25 cellular contexts compared by ENCODE assay signal in the genomic region with DNA sequence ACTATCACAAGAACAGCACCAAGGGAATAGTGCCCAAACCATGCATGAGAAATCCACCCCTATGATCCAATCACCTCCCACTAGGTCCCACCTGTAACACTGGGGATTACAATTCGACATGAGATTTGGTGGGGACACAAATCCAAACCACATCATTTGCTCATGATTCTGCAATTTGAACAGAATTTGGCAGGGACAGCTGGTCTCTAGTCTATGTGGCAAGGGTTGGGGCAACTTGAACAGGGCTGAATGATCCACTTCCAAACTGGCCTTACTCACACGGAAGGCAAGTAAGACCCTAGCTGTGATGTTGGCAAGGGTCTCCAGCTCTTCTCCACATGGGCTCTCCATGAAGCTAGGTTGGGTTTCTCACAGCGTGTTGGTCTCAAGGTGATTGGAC. TPM values are rescaled to one million over a fixed set of nuclear protein-coding genes. Genes with fewer than 3 reads are reported as not detected.
"Had no signal": no experiment of that assay in that cellular context is flagged by ENCODE, and none has a peak within 500 bp of the region (broad histone marks: within the 10 kb centered on the region; RNA-seq: fewer than 3 reads in every experiment).

No MANE protein-coding gene starts in this region.

- H3K36me3 ChIP-seq: neutrophil, ovary, suprapubic skin, thyroid gland had no signal

- H3K27me3 ChIP-seq: hepatocyte, neutrophil, ovary, suprapubic skin, thyroid gland had no signal

- ATAC-seq: left cardiac atrium; left ventricle myocardium superior; naive thymus-derived CD4-positive, alpha-beta T cell; right cardiac atrium; stimulated activated effector memory CD8-positive, alpha-beta T cell treated with anti-CD3 and anti-CD28 coated beads, Interleukin-12 subunit alpha, Interleukin-12 subunit beta, amount 100 ng/mL, for 72 hours; stimulated activated naive CD8-positive, alpha-beta T cell treated with anti-CD3 and anti-CD28 coated beads, Interleukin-15, Interleukin-2, amounts not matched to agents 100 U/mL and 50 U/mL, for 24 hours had no signal

- H3K27ac ChIP-seq: coronary artery, hepatocyte, neutrophil, ovary, suprapubic skin, thyroid gland had no signal

- H3K79me2 ChIP-seq: hepatocyte had no signal

- H3K9me3 ChIP-seq: neutrophil, ovary, suprapubic skin, thyroid gland had no signal

- FAIRE-seq: endothelial cell of umbilical vein, kidney, urothelium cell line had no signal

- H3K4me2 ChIP-seq: hepatocyte had no signal

- H3K4me3 ChIP-seq: coronary artery, hepatocyte, lung, ovary, suprapubic skin, thyroid gland had no signal

- DNase-seq: effector CD4-positive, alpha-beta T cell; endodermal cell; erythroblast; foreskin melanocyte; head of caudate nucleus; kidney; left cardiac atrium; left ventricle myocardium superior; mesendoderm; naive thymus-derived CD4-positive, alpha-beta T cell; nephron progenitor cell; ovary; right cardiac atrium; stimulated activated CD4-positive, alpha-beta T cell treated with anti-CD3 and anti-CD28 coated beads, Interleukin-4, amount 100 ng/mL, for 1 hour; stimulated activated CD8-positive, alpha-beta memory T cell treated with anti-CD3 and anti-CD28 coated beads, Interleukin-4, amount 100 ng/mL, for 48 hours; stimulated activated naive CD8-positive, alpha-beta T cell treated with anti-CD3 and anti-CD28 coated beads, Interleukin-15, Interleukin-2, amounts not matched to agents 100 U/mL and 50 U/mL, for 24 hours; thyroid gland had no signal

- H2AFZ ChIP-seq: hepatocyte had no signal

- H3K4me1 ChIP-seq: suprapubic skin, thyroid gland had no signal

RNA-seq across cellular contexts. Expression of a gene that starts 38.0 kb away (rescaled TPM):
- total RNA-seq: left ventricle myocardium superior had no signal
